14 cellular contexts compared by ENCODE assay signal in the genomic region with DNA sequence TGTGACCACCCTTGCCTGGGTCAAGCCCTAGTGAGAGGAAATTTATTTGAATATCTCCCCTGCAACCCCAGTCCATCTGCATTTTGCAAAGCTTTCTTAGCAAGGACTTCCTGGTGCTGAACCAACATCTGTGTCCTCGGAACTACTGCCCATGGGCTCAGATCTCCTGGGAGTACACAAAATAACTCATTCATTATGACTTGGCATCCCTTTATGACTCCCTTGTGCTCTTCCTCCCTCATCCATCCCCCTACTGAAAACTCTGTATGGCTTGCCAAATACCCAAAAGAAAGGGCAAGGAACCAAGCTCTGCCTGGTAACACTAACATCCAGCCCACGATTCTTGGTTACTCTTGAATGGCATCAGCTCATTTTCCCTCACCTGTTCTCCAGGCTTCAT.
"Had no signal": no experiment of that assay in that cellular context is flagged by ENCODE, and none has a peak within 500 bp of the region (broad histone marks: within the 10 kb centered on the region; RNA-seq: fewer than 3 reads in every experiment).

No MANE protein-coding gene starts in this region.

- H3K36me3 ChIP-seq: ovary, tibial artery, uterus had no signal

- ATAC-seq: stimulated activated naive CD8-positive, alpha-beta T cell treated with anti-CD3 and anti-CD28 coated beads, Interleukin-15, amount 100 ng/mL, for 72 hours had no signal

- H3K9me3 ChIP-seq: ovary, tibial artery, uterus had no signal

- H3K4me3 Mint-ChIP-seq: activated naive CD4-positive, alpha-beta T cell treated with anti-CD3 and anti-CD28 coated beads, Interleukin-2, amount 50 U/mL, for 24 hours; nephron progenitor cell; stimulated activated naive CD8-positive, alpha-beta T cell treated with anti-CD3 and anti-CD28 coated beads, Interleukin-15, amount 100 ng/mL, for 72 hours had no signal

- H3K27me3 Mint-ChIP-seq: stimulated activated naive CD8-positive, alpha-beta T cell treated with anti-CD3 and anti-CD28 coated beads, Interleukin-15, amount 100 ng/mL, for 72 hours had no signal

- H3K27ac ChIP-seq: ovary, tibial artery, uterus had no signal

- H3K27ac Mint-ChIP-seq: activated naive CD4-positive, alpha-beta T cell treated with anti-CD3 and anti-CD28 coated beads, Interleukin-2, amount 50 U/mL, for 24 hours; nephron progenitor cell had no signal

- H3K27me3 ChIP-seq: ovary, uterus had no signal

- DNase-seq: activated CD4-positive, alpha-beta T cell treated with anti-CD3 and anti-CD28 coated beads, Interleukin-2, amount 50 U/mL, for 4 hours; activated CD4-positive, CD25-positive, alpha-beta regulatory T cell treated with anti-CD3 and anti-CD28 coated beads, Interleukin-2, amount 50 U/mL, for 72 hours; activated effector memory CD4-positive, alpha-beta T cell treated with Interleukin-2 at 50 U/mL for 16 hours; activated T-cell treated with anti-CD3 and anti-CD28 coated beads, Interleukin-2, amount 50 U/mL, for 1 hour; effector CD8-positive, alpha-beta T cell; nephron progenitor cell; ovary; retina; stimulated activated CD4-positive, alpha-beta T cell treated with anti-CD3 and anti-CD28 coated beads, Interleukin-4, amount 100 ng/mL, for 4 hours; stimulated activated naive CD8-positive, alpha-beta T cell treated with anti-CD3 and anti-CD28 coated beads, Interleukin-15, amount 100 ng/mL, for 72 hours; T-helper 9 cell; tibial artery; uterus had no signal

- H3K4me1 ChIP-seq: tibial artery, uterus had no signal

- H3K36me3 Mint-ChIP-seq: activated naive CD4-positive, alpha-beta T cell treated with anti-CD3 and anti-CD28 coated beads, Interleukin-2, amount 50 U/mL, for 24 hours had no signal

- H3K4me3 ChIP-seq: ovary, tibial artery, uterus had no signal

- H3K4me1 Mint-ChIP-seq: activated naive CD4-positive, alpha-beta T cell treated with anti-CD3 and anti-CD28 coated beads, Interleukin-2, amount 50 U/mL, for 24 hours; stimulated activated naive CD8-positive, alpha-beta T cell treated with anti-CD3 and anti-CD28 coated beads, Interleukin-15, amount 100 ng/mL, for 72 hours had no signal
